ENCODE assay signal across 8 cellular contexts in genomic region chr19:38899447-38900219, GRCh38. TPM values are rescaled to one million over a fixed set of nuclear protein-coding genes. Genes with fewer than 3 reads are reported as not detected.
DNase-seq lines count a peak whose midpoint lies in the region; ATAC-seq and TF ChIP-seq lines count a peak whose summit lies in the region.

Gene NFKBIB (plus strand): TSS chr19:38899969. CDS start chr19:38900033, 64 bp downstream.
Gene SIRT2 (minus strand): TSS chr19:38899618. CDS start chr19:38899521, 97 bp downstream.

- TF ChIP-seq POLR2A in GM15510 (IDR thresholded peaks at IDR 0.05; ENCODE audit: borderline replicate concordance, extremely low read depth, insufficient read length) = peak; percentile 61

- H3K4me3 Mint-ChIP-seq in T-helper 17 cell (peak within 1 kb of the TSS; percentile 97), progenitor cell of endocrine pancreas (ENCODE audit: low read depth) (peak within 1 kb of the TSS; percentile 98)

- no peaks in the 10 kb centered on the region for H3K9me3 Mint-ChIP-seq in progenitor cell of endocrine pancreas (ENCODE audit: low read depth)

- peaks cover 45% of the 10 kb centered on the region for H3K4me1 ChIP-seq in left ventricle myocardium inferior

- peak within 1 kb of the TSS; percentile 92 for H3K27ac ChIP-seq in left ventricle myocardium inferior (replicated peaks)

- intact Hi-C loops in left ventricle myocardium inferior (cut with micrococcal nuclease) = no loop called here

- H3K4me3 ChIP-seq in left ventricle myocardium inferior = peak within 1 kb of the TSS; percentile 94

- H3K36me3 Mint-ChIP-seq in T-helper 17 cell (ENCODE audit: low read depth) = peaks cover 10% of the 10 kb centered on the region
- peaks cover 4% of the 10 kb centered on the region for H3K36me3 Mint-ChIP-seq in progenitor cell of endocrine pancreas (ENCODE audit: insufficient read depth)

- no peaks in the 10 kb centered on the region for H3K9me3 ChIP-seq in T-helper 17 cell (ENCODE audit: control insufficient read depth, low read length, poor library complexity, severe bottlenecking)
- no peaks in the 10 kb centered on the region for H3K9me3 ChIP-seq in left ventricle myocardium inferior (replicated peaks)

- no peaks in the 10 kb centered on the region for H3K27me3 ChIP-seq in left ventricle myocardium inferior (ENCODE audit: low read depth)

- TF ChIP-seq CTCF in left ventricle myocardium inferior (IDR thresholded peaks at IDR 0.05; ENCODE audit: borderline replicate concordance) (no peak), progenitor cell of endocrine pancreas (IDR thresholded peaks at IDR 0.05; ENCODE audit: unreplicated experiment) (no peak)

- H3K27ac Mint-ChIP-seq in T-helper 17 cell (peak within 1 kb of the TSS; percentile 97), progenitor cell of endocrine pancreas (peak within 1 kb of the TSS; percentile 99)

- peaks cover under 1% of the 10 kb centered on the region for H3K36me3 ChIP-seq in left ventricle myocardium inferior

- peaks cover 44% of the 10 kb centered on the region for H3K4me1 Mint-ChIP-seq in T-helper 17 cell
- H3K4me1 Mint-ChIP-seq in progenitor cell of endocrine pancreas (ENCODE audit: low read depth) = peaks cover 20% of the 10 kb centered on the region

- peak; percentile 91 for ATAC-seq in HG02885 (IDR thresholded peaks at IDR 0.05; ENCODE audit: poor library complexity, unreplicated experiment)
- peak; percentile 89 for ATAC-seq in T-helper 17 cell

- DNase-seq in NCI-H1694 treated with DMSO at 0.1 percent for 48 hours (lab: John Stamatoyannopoulos, UW) (peak; percentile 99), T-helper 17 cell (peak; percentile 94 to 99 (median 97)), amygdala (lab: John Stamatoyannopoulos, UW) (peak; percentile 75 to 100 (median 100)), left ventricle myocardium inferior (peak; percentile 100), progenitor cell of endocrine pancreas (ENCODE audit: low spot score, unreplicated experiment) (peak; percentile 96), ureter (ENCODE audit: low spot score) (peak; percentile 100)

- H3K27me3 Mint-ChIP-seq in T-helper 17 cell (no peaks in the 10 kb centered on the region), progenitor cell of endocrine pancreas (peaks cover 3% of the 10 kb centered on the region)

RNA-seq across cellular contexts. Expression of gene NFKBIB, which starts in this region (rescaled TPM):
- total RNA-seq in T-helper 17 cell (10 to 100 TPM; 49.3 to 63.8 TPM), left ventricle myocardium inferior (18.4 TPM), progenitor cell of endocrine pancreas (18.0 and 18.8 TPM in 2 replicates), ureter (20.0 TPM)

RNA-seq across cellular contexts. Expression of gene SIRT2, which starts in this region (rescaled TPM):
- 10 to 100 TPM; 68.7 to 68.9 TPM for total RNA-seq in T-helper 17 cell
- total RNA-seq in left ventricle myocardium inferior = 99.0 TPM
- total RNA-seq in progenitor cell of endocrine pancreas = 33.4 and 38.0 TPM in 2 replicates
- total RNA-seq in ureter = 31.8 TPM

Comparison
In these comparisons a context has a peak if more than half of its experiments do, and no peak if none do; other contexts are left out.
1. Peak in every context shown above with its lines: DNase-seq, ATAC-seq, H3K4me3 ChIP-seq and H3K27ac ChIP-seq.